ENCODE assay signal across 5 cellular contexts in the genomic region with DNA sequence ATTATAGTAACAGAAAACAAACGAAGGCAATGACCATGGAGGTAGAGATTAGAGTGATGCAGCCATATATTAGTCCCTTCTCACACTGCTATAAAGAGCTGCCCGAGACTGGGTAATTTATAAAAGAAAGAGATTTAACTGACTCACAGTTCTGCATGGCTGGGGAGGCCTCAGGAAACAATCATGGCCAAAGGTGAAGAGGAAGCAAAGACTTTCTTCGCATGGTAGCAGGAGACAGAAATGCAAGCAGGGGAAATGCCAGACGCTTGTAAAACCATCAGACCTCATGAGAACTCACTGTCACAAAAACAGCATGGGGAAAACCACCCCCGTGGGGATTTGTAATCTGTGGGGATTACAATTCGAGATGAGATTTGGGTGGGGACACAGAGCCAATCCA. TPM values are rescaled to one million over a fixed set of nuclear protein-coding genes. Genes with fewer than 3 reads are reported as not detected.
"Had no signal": no experiment of that assay in that cellular context is flagged by ENCODE, and none has a peak within 500 bp of the region (broad histone marks: within the 10 kb centered on the region; RNA-seq: fewer than 3 reads in every experiment).

No MANE protein-coding gene starts in this region.

RNA-seq across cellular contexts. Expression of gene SSX1, which starts 2.2 kb away (rescaled TPM):
- total RNA-seq: GM23338, H1, H9, HT-29, IMR-90 had no signal
- polyA plus RNA-seq: GM23338, IMR-90 had no signal

RNA-seq across cellular contexts. Expression of gene SSX5, which starts 56.4 kb away (rescaled TPM):
- total RNA-seq: GM23338, H1, H9, HT-29, IMR-90 had no signal
- polyA plus RNA-seq: GM23338, H1, IMR-90 had no signal
